In genomic region chr1:32954183-32954582, GRCh38 we compare ENCODE assay signal across 2 cellular contexts.
TF ChIP-seq lines count a peak whose summit lies in the region.

No MANE protein-coding gene starts in this region.

TF ChIP-seq in SK-N-SH, 30 proteins besides CTCF, POLR2A, EP300 and RAD21 (continued from another document):
- no peak for TF ChIP-seq TCF12 (IDR thresholded peaks at IDR 0.05)
- TF ChIP-seq RCOR1 (IDR thresholded peaks at IDR 0.05; ENCODE audit: low read length): no peak
- TF ChIP-seq ZBTB33 (IDR thresholded peaks at IDR 0.05; ENCODE audit: borderline replicate concordance, low read depth): no peak
TF ChIP-seq in SK-N-SH: peak in this region for 0.

TF ChIP-seq in SK-N-SH treated with all-trans-retinoic acid at 6 μM for 48 hours, 23 proteins besides CTCF, POLR2A, EP300 and RAD21 (continued from another document):
- TF ChIP-seq CSRNP3 (CRISPR knock-in tag; IDR thresholded peaks at IDR 0.05) (no peak), CSDC2 (CRISPR knock-in tag; IDR thresholded peaks at IDR 0.05) (no peak), PATZ1 (CRISPR knock-in tag; IDR thresholded peaks at IDR 0.05; ENCODE audit: borderline replicate concordance) (no peak), ZFP30 (CRISPR knock-in tag; IDR thresholded peaks at IDR 0.05) (no peak)
